Comparison of ENCODE assay signal across 11 cellular contexts in genomic region chr20:18904624-18905023, GRCh38.
DNase-seq lines count a peak whose midpoint lies in the region; ATAC-seq and TF ChIP-seq lines count a peak whose summit lies in the region.
"Had no signal": no experiment of that assay in that cellular context is flagged by ENCODE, and none has a peak within 500 bp of the region (broad histone marks: within the 10 kb centered on the region; RNA-seq: fewer than 3 reads in every experiment).

No MANE protein-coding gene starts in this region.

- H3K4me3 Mint-ChIP-seq in activated CD4-positive, alpha-beta memory T cell treated with anti-CD3 and anti-CD28 coated beads, Interleukin-2, amount 10 ng/mL, durations not matched to agents 7 days and 5 days = no peak overlapping the region
- H3K4me3 Mint-ChIP-seq: CD14-positive monocyte had no signal

- H3K9me3 Mint-ChIP-seq in activated CD4-positive, alpha-beta memory T cell treated with anti-CD3 and anti-CD28 coated beads, Interleukin-2, amount 10 ng/mL, durations not matched to agents 7 days and 5 days = no peaks in the 10 kb centered on the region
- H3K9me3 Mint-ChIP-seq: CD14-positive monocyte had no signal

- H3K27me3 ChIP-seq in heart left ventricle (no peaks in the 10 kb centered on the region), transverse colon (no peaks in the 10 kb centered on the region)

- TF ChIP-seq POLR2A in heart left ventricle (IDR thresholded peaks at IDR 0.05) (no peak), transverse colon (IDR thresholded peaks at IDR 0.05) (no peak), erythroblast (IDR thresholded peaks at IDR 0.05; ENCODE audit: low read length) (no peak)

- WGBS in heart left ventricle, 4 donors = 57 to 66% (median 61%) methylated on average over 5 of the region's 5 CpGs
- WGBS in transverse colon (ENCODE audit: low coverage in 1 of 2), 2 donors = 38 to 53% methylated on average over 5 of the region's 5 CpGs

- peak in 9 of 12 donors; percentile 6 to 60 (median 46) for TF ChIP-seq CTCF in heart left ventricle (IDR thresholded peaks at IDR 0.05)
- TF ChIP-seq CTCF in transverse colon (IDR thresholded peaks at IDR 0.05) = peak in 4 of 5 experiments; percentile 15 to 46 (median 28)

- DNase-seq in heart left ventricle (peak in 1 of 5 donors; percentile 27), Right ventricle myocardium inferior (ENCODE audit: missing footprints) (no peak), NOMO-1 treated with dmso at 0.1 percent for 144 hours (lab: John Stamatoyannopoulos, UW; ENCODE audit: unreplicated experiment) (peak; percentile 1), globus pallidus (ENCODE audit: low spot score) (peak; percentile 1), transverse colon (peak; percentile 8), erythroblast (lab: John Stamatoyannopoulos, UW) (no peak), hippocampal formation (lab: John Stamatoyannopoulos, UW) (no peak)
- no peak for DNase-seq in activated CD4-positive, alpha-beta memory T cell treated with anti-CD3 and anti-CD28 coated beads, Interleukin-2, amount 10 ng/mL, durations not matched to agents 7 days and 5 days
- DNase-seq: activated CD8-positive, alpha-beta memory T cell treated with anti-CD3 and anti-CD28 coated beads, Interleukin-2, amount 50 U/mL, for 4 hours; caudate nucleus had no signal

- intact Hi-C loops in heart left ventricle (cut with DNase I) (loop anchor here in 8 of 10 donors (2.0 to 10.0 kb wide), 10 partner anchors 270 to 760 kb away; no protein-coding TSS in a partner anchor), Right ventricle myocardium inferior (cut with DNase I) (loop anchor here (10.0 kb wide), 2 partner anchors 300 to 680 kb away; no protein-coding TSS in a partner anchor), transverse colon (cut with DNase I; ENCODE audit: low total_unique reads) (no loop called here)

- H3K36me3 Mint-ChIP-seq in activated CD4-positive, alpha-beta memory T cell treated with anti-CD3 and anti-CD28 coated beads, Interleukin-2, amount 10 ng/mL, durations not matched to agents 7 days and 5 days (ENCODE audit: low read depth) = no peaks in the 10 kb centered on the region
- H3K36me3 Mint-ChIP-seq: CD14-positive monocyte had no signal

- no peak overlapping the region for H3K27ac Mint-ChIP-seq in activated CD4-positive, alpha-beta memory T cell treated with anti-CD3 and anti-CD28 coated beads, Interleukin-2, amount 10 ng/mL, durations not matched to agents 7 days and 5 days
- H3K27ac Mint-ChIP-seq: CD14-positive monocyte had no signal

- H3K27ac ChIP-seq in heart left ventricle (no peak overlapping the region), transverse colon (no peak overlapping the region)

- ATAC-seq in heart left ventricle (peak in 2 of 4 donors; percentile 64 to 66), Right ventricle myocardium inferior (no peak)

- TF ChIP-seq EP300 in transverse colon (IDR thresholded peaks at IDR 0.05; ENCODE audit: low read depth) = no peak

- no peaks in the 10 kb centered on the region for H3K36me3 ChIP-seq in heart left ventricle
- no peaks in the 10 kb centered on the region for H3K36me3 ChIP-seq in transverse colon

- H3K4me1 Mint-ChIP-seq in activated CD4-positive, alpha-beta memory T cell treated with anti-CD3 and anti-CD28 coated beads, Interleukin-2, amount 10 ng/mL, durations not matched to agents 7 days and 5 days = no peaks in the 10 kb centered on the region
- H3K4me1 Mint-ChIP-seq: CD14-positive monocyte had no signal

- H3K4me3 ChIP-seq in heart left ventricle (no peak overlapping the region), transverse colon (no peak overlapping the region)

- POLR2A ChIA-PET in activated CD4-positive, alpha-beta memory T cell treated with anti-CD3 and anti-CD28 coated beads, Interleukin-2, amount 10 ng/mL, durations not matched to agents 7 days and 5 days (lab: Charles Lee) = no interaction called here

- in situ Hi-C loops in transverse colon (cut with MboI; ENCODE audit: low pct_ligation_motif_present in 1 of 4, low pct_unique_long_range_greater_than_20kb in 1 of 4, low sequenced_read_pairs in 3 of 4) = loop anchor here in 1 of 4 donors (25.0 kb wide), 1 partner anchor 308 kb away; the partner anchor contains the start of gene SLC24A3

- H3K9me3 ChIP-seq in heart left ventricle (no peaks in the 10 kb centered on the region), transverse colon (no peaks in the 10 kb centered on the region)

- H3K4me1 ChIP-seq in heart left ventricle = no peaks in the 10 kb centered on the region
- no peaks in the 10 kb centered on the region for H3K4me1 ChIP-seq in transverse colon

- CTCF ChIA-PET in activated CD4-positive, alpha-beta memory T cell treated with anti-CD3 and anti-CD28 coated beads, Interleukin-2, amount 10 ng/mL, durations not matched to agents 7 days and 5 days (lab: Charles Lee) = no interaction called here

- H3K27me3 Mint-ChIP-seq in activated CD4-positive, alpha-beta memory T cell treated with anti-CD3 and anti-CD28 coated beads, Interleukin-2, amount 10 ng/mL, durations not matched to agents 7 days and 5 days = no peaks in the 10 kb centered on the region

Comparison
In these comparisons a context has a peak if more than half of its experiments do, and no peak if none do; other contexts are left out.
1. DNase-seq: peak in NOMO-1 treated with dmso at 0.1 percent for 144 hours (single experiment), globus pallidus (single experiment) and transverse colon (single experiment); none in Right ventricle myocardium inferior (single experiment), erythroblast (0 of 2), activated CD4-positive, alpha-beta memory T cell treated with anti-CD3 and anti-CD28 coated beads, Interleukin-2, amount 10 ng/mL, durations not matched to agents 7 days and 5 days (single experiment) and hippocampal formation (0 of 2).